28 cellular contexts compared by ENCODE assay signal in genomic region chr20:9206486-9206885, GRCh38.
"Had no signal": no experiment of that assay in that cellular context is flagged by ENCODE, and none has a peak within 500 bp of the region (broad histone marks: within the 10 kb centered on the region; RNA-seq: fewer than 3 reads in every experiment).

No MANE protein-coding gene starts in this region.

- H3K27me3 ChIP-seq: adrenal gland, ascending aorta, esophagus muscularis mucosa, left lung, right lobe of liver, stomach, suprapubic skin, tibial nerve had no signal

- H3K27ac ChIP-seq: adrenal gland, ascending aorta, dorsolateral prefrontal cortex, esophagus muscularis mucosa, left lung, right lobe of liver, skin epidermis, stomach, suprapubic skin, tibial nerve had no signal

- DNase-seq: activated B cell treated with CpG ODN at 0.5 μM for 24 hours; activated CD4-positive, alpha-beta T cell treated with anti-CD3 and anti-CD28 coated beads for 36 hours; activated CD4-positive, alpha-beta T cell treated with anti-CD3 and anti-CD28 coated beads, Interleukin-2, amount 50 U/mL, for 4 hours; activated CD8-positive, alpha-beta memory T cell treated with anti-CD3 and anti-CD28 coated beads for 24 hours; activated CD8-positive, alpha-beta memory T cell treated with anti-CD3 and anti-CD28 coated beads, Interleukin-2, amount 50 U/mL, for 4 hours; activated T-cell treated with anti-CD3 and anti-CD28 coated beads, Interleukin-2, amount 50 U/mL, for 24 hours; adrenal gland; dorsolateral prefrontal cortex; hippocampal formation; kidney glomerular epithelial cell; left lung; naive thymus-derived CD4-positive, alpha-beta T cell; occipital lobe; posterior cingulate gyrus; right lobe of liver; stimulated activated CD4-positive, alpha-beta T cell treated with anti-CD3 and anti-CD28 coated beads, Interleukin-1b, Interleukin-23, amount 100 ng/mL, for 48 hours; stomach had no signal

- H3K4me1 Mint-ChIP-seq: activated B cell treated with CpG ODN at 0.5 μM for 24 hours; activated CD4-positive, alpha-beta T cell treated with anti-CD3 and anti-CD28 coated beads for 36 hours; activated T-helper 17 cell treated with anti-CD3 and anti-CD28 coated beads, Interleukin-2, amount 50 U/mL, for 72 hours; central memory CD8-positive, alpha-beta T cell; naive thymus-derived CD4-positive, alpha-beta T cell; stimulated activated memory B cell treated with anti-CD40 and anti-IgM and Interleukin-4, amounts not matched to agents 10 μg/mL and 1 μg/mL and 100 μg/mL, for 72 hours had no signal

- H3K4me3 Mint-ChIP-seq: activated B cell treated with CpG ODN at 0.5 μM for 24 hours; activated CD4-positive, alpha-beta T cell treated with anti-CD3 and anti-CD28 coated beads for 36 hours; activated naive CD8-positive, alpha-beta T cell; activated T-cell treated with anti-CD3 and anti-CD28 coated beads, Interleukin-2, amount 50 U/mL, for 24 hours; activated T-helper 17 cell treated with anti-CD3 and anti-CD28 coated beads, Interleukin-2, amount 50 U/mL, for 72 hours; central memory CD8-positive, alpha-beta T cell; naive thymus-derived CD4-positive, alpha-beta T cell; neural crest cell; stimulated activated memory B cell treated with anti-CD40 and anti-IgM and Interleukin-4, amounts not matched to agents 10 μg/mL and 1 μg/mL and 100 μg/mL, for 72 hours had no signal

- H3K36me3 Mint-ChIP-seq: activated naive CD8-positive, alpha-beta T cell; naive thymus-derived CD4-positive, alpha-beta T cell; stimulated activated memory B cell treated with anti-CD40 and anti-IgM and Interleukin-4, amounts not matched to agents 10 μg/mL and 1 μg/mL and 100 μg/mL, for 72 hours had no signal

- H3K27ac Mint-ChIP-seq: activated B cell treated with CpG ODN at 0.5 μM for 24 hours; activated CD4-positive, alpha-beta T cell treated with anti-CD3 and anti-CD28 coated beads for 36 hours; activated naive CD8-positive, alpha-beta T cell; activated T-cell treated with anti-CD3 and anti-CD28 coated beads, Interleukin-2, amount 50 U/mL, for 24 hours; activated T-helper 17 cell treated with anti-CD3 and anti-CD28 coated beads, Interleukin-2, amount 50 U/mL, for 72 hours; naive thymus-derived CD4-positive, alpha-beta T cell; stimulated activated memory B cell treated with anti-CD40 and anti-IgM and Interleukin-4, amounts not matched to agents 10 μg/mL and 1 μg/mL and 100 μg/mL, for 72 hours had no signal

- H3K36me3 ChIP-seq: adrenal gland, ascending aorta, esophagus muscularis mucosa, left lung, right lobe of liver, stomach, suprapubic skin, tibial nerve had no signal

- H3K9me3 Mint-ChIP-seq: central memory CD8-positive, alpha-beta T cell; stimulated activated memory B cell treated with anti-CD40 and anti-IgM and Interleukin-4, amounts not matched to agents 10 μg/mL and 1 μg/mL and 100 μg/mL, for 72 hours had no signal

- ATAC-seq: activated CD4-positive, alpha-beta T cell treated with anti-CD3 and anti-CD28 coated beads for 36 hours; activated T-helper 17 cell treated with anti-CD3 and anti-CD28 coated beads, Interleukin-2, amount 50 U/mL, for 72 hours; left lung; naive thymus-derived CD4-positive, alpha-beta T cell; right lobe of liver; stimulated activated memory B cell treated with anti-CD40 and anti-IgM and Interleukin-4, amounts not matched to agents 10 μg/mL and 1 μg/mL and 100 μg/mL, for 72 hours had no signal

- H3K4me3 ChIP-seq: adrenal gland, ascending aorta, dorsolateral prefrontal cortex, esophagus muscularis mucosa, left lung, lung, right lobe of liver, skin epidermis, stomach, suprapubic skin, tibial nerve had no signal
